ENCODE assay signal across 20 cellular contexts in genomic region chr5:1814183-1815020, GRCh38.
"Had no signal": no experiment of that assay in that cellular context is flagged by ENCODE, and none has a peak within 500 bp of the region (broad histone marks: within the 10 kb centered on the region; RNA-seq: fewer than 3 reads in every experiment).

No MANE protein-coding gene starts in this region.

- ATAC-seq: activated CD8-positive, alpha-beta memory T cell treated with anti-CD3 and anti-CD28 coated beads, Interleukin-2, amount 10 ng/mL, durations not matched to agents 7 days and 5 days; activated CD8-positive, alpha-beta T cell treated with anti-CD3 and anti-CD28 coated beads for 36 hours; activated naive CD8-positive, alpha-beta T cell treated with anti-CD3 and anti-CD28 coated beads, Interleukin-2, amount 50 U/mL, for 24 hours; body of pancreas had no signal

- H3K9me3 Mint-ChIP-seq: activated CD4-positive, alpha-beta T cell treated with anti-CD3 and anti-CD28 coated beads, Interleukin-2, amount 10 ng/mL, durations not matched to agents 24 days and 14 days; activated CD8-positive, alpha-beta T cell treated with anti-CD3 and anti-CD28 coated beads for 36 hours; activated naive CD4-positive, alpha-beta T cell treated with anti-CD3 and anti-CD28 coated beads for 36 hours; activated naive CD8-positive, alpha-beta T cell treated with anti-CD3 and anti-CD28 coated beads, Interleukin-2, amount 50 U/mL, for 24 hours; activated T-helper 2 cell treated with anti-CD3 and anti-CD28 coated beads, Interferon-gamma antibody, Interleukin-2, Interleukin-4, amounts not matched to agents 10 μg/mL and 5 μg/mL and 100 μg/mL, durations not matched to agents 14 hours and 24 hours and 36 hours; stimulated activated naive CD8-positive, alpha-beta T cell treated with anti-CD3 and anti-CD28 coated beads, Interleukin-15, Interleukin-2, amounts not matched to agents 100 ng/mL and 50 ng/mL, for 24 hours; T-helper 1 cell treated with Interleukin-12 subunit alpha and Interleukin-12 subunit beta and Interleukin-4 antibody, amounts not matched to agents 30 μg/mL and 1 μg/mL, for 36 hours had no signal

- H3K4me3 ChIP-seq: body of pancreas, cardiac muscle cell, right lobe of liver, tibial artery had no signal

- H3K27ac Mint-ChIP-seq: activated CD4-positive, alpha-beta T cell treated with anti-CD3 and anti-CD28 coated beads, Interleukin-2, amount 10 ng/mL, durations not matched to agents 24 days and 14 days; activated CD8-positive, alpha-beta memory T cell treated with anti-CD3 and anti-CD28 coated beads, Interleukin-2, amount 10 ng/mL, durations not matched to agents 7 days and 5 days; activated CD8-positive, alpha-beta T cell treated with anti-CD3 and anti-CD28 coated beads for 36 hours; activated naive CD4-positive, alpha-beta T cell treated with anti-CD3 and anti-CD28 coated beads for 36 hours; activated naive CD8-positive, alpha-beta T cell treated with anti-CD3 and anti-CD28 coated beads, Interleukin-2, amount 50 U/mL, for 24 hours; activated T-helper 2 cell treated with anti-CD3 and anti-CD28 coated beads, Interferon-gamma antibody, Interleukin-2, Interleukin-4, amounts not matched to agents 10 μg/mL and 5 μg/mL and 100 μg/mL, durations not matched to agents 14 hours and 24 hours and 36 hours had no signal

- FAIRE-seq: endometrium, kidney, small intestine had no signal

- H3K27me3 Mint-ChIP-seq: activated CD4-positive, alpha-beta T cell treated with anti-CD3 and anti-CD28 coated beads, Interleukin-2, amount 10 ng/mL, durations not matched to agents 24 days and 14 days; activated CD8-positive, alpha-beta memory T cell treated with anti-CD3 and anti-CD28 coated beads, Interleukin-2, amount 10 ng/mL, durations not matched to agents 7 days and 5 days; activated CD8-positive, alpha-beta T cell treated with anti-CD3 and anti-CD28 coated beads for 36 hours; activated naive CD8-positive, alpha-beta T cell treated with anti-CD3 and anti-CD28 coated beads, Interleukin-2, amount 50 U/mL, for 24 hours; stimulated activated naive CD8-positive, alpha-beta T cell treated with anti-CD3 and anti-CD28 coated beads, Interleukin-15, Interleukin-2, amounts not matched to agents 100 ng/mL and 50 ng/mL, for 24 hours had no signal

- H3K27me3 ChIP-seq: body of pancreas, cardiac muscle cell, right lobe of liver, tibial artery had no signal

- H3K4me3 Mint-ChIP-seq: activated CD4-positive, alpha-beta T cell treated with anti-CD3 and anti-CD28 coated beads, Interleukin-2, amount 10 ng/mL, durations not matched to agents 24 days and 14 days; activated CD8-positive, alpha-beta memory T cell treated with anti-CD3 and anti-CD28 coated beads, Interleukin-2, amount 10 ng/mL, durations not matched to agents 7 days and 5 days; activated CD8-positive, alpha-beta T cell treated with anti-CD3 and anti-CD28 coated beads for 36 hours; activated naive CD4-positive, alpha-beta T cell treated with anti-CD3 and anti-CD28 coated beads for 36 hours; activated naive CD8-positive, alpha-beta T cell treated with anti-CD3 and anti-CD28 coated beads, Interleukin-2, amount 50 U/mL, for 24 hours; stimulated activated naive CD8-positive, alpha-beta T cell treated with anti-CD3 and anti-CD28 coated beads, Interleukin-15, Interleukin-2, amounts not matched to agents 100 ng/mL and 50 ng/mL, for 24 hours; T-helper 1 cell treated with Interleukin-12 subunit alpha and Interleukin-12 subunit beta and Interleukin-4 antibody, amounts not matched to agents 30 μg/mL and 1 μg/mL, for 36 hours had no signal

- H3K9me3 ChIP-seq: body of pancreas, right lobe of liver, tibial artery had no signal

- DNase-seq: activated CD4-positive, alpha-beta T cell treated with anti-CD3 and anti-CD28 coated beads, Interleukin-2, amount 10 ng/mL, durations not matched to agents 24 days and 14 days; activated CD8-positive, alpha-beta memory T cell treated with anti-CD3 and anti-CD28 coated beads, Interleukin-2, amount 10 ng/mL, durations not matched to agents 7 days and 5 days; activated CD8-positive, alpha-beta T cell treated with anti-CD3 and anti-CD28 coated beads for 36 hours; activated naive CD4-positive, alpha-beta T cell treated with anti-CD3 and anti-CD28 coated beads for 36 hours; activated naive CD8-positive, alpha-beta T cell treated with anti-CD3 and anti-CD28 coated beads, Interleukin-2, amount 50 U/mL, for 24 hours; activated T-cell treated with anti-CD3 and anti-CD28 coated beads for 4 hours; body of pancreas; foreskin fibroblast; kidney; midbrain; nucleus accumbens; right lobe of liver; small intestine; stimulated activated CD4-positive, alpha-beta T cell treated with anti-CD3 and anti-CD28 coated beads, Interleukin-15, amount 100 ng/mL, for 24 hours; tibial artery had no signal

- H3K27ac ChIP-seq: body of pancreas, right lobe of liver, tibial artery had no signal

- H3K4me1 ChIP-seq: body of pancreas, right lobe of liver, tibial artery had no signal
